ENCODE assay signal across 10 cellular contexts in the genomic region with DNA sequence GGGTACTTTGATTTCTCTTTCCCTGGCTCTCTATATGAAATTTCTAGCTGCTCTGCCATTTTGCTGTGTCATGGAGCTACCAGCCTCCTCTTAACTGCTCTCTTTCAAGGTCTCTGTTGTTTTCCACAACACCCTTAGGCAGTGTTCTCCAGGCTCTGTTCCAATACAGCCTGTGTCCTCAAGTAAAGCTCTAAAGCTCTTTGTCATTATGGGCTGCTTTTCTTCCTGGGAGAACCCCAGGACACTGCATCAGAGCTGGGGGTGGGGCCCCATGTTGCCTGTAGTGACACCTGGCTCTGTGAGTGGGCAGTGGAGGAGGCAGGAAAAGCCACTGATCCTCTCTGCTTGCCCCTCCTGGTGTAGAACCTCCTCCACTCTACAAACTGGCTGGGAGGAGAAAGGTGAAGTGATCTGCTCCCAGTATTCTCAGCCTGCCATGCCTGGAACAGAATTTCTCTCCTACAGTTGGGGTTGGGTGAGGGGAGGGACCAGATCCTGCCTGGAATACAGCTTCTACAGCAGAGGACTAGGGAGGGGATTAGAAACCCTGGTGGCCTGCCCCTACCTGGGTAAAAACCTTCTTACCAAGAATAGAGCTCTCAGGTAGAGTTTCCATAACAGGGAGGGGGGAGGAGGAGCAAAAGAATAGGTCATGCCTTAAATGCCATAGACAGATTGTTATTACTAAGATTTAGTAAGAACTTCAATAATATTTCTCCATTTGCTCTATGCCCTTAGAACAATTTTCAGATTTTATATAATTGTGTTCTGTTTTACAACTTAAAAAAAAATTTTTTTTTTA. TPM values are rescaled to one million over a fixed set of nuclear protein-coding genes. Genes with fewer than 3 reads are reported as not detected.
DNase-seq lines count a peak whose midpoint lies in the region; ATAC-seq, FAIRE-seq and TF ChIP-seq lines count a peak whose summit lies in the region.
"Had no signal": no experiment of that assay in that cellular context is flagged by ENCODE, and none has a peak within 500 bp of the region (broad histone marks: within the 10 kb centered on the region; RNA-seq: fewer than 3 reads in every experiment).

No MANE protein-coding gene starts in this region.

- H3K9me3 ChIP-seq in K562 (replicated peaks; ENCODE audit: control insufficient read depth, insufficient read depth, low read depth, low read length), result no peaks in the 10 kb centered on the region

- H3K9me1 ChIP-seq in K562 (ENCODE audit: control insufficient read depth, insufficient read depth, low read length), result no peaks in the 10 kb centered on the region

- BruUV-seq in K562 (replicated peaks; lab: Mats Ljungman, UMichigan), result no TSS peak

- ATAC-seq in K562, result peak; percentile 83

- peak; percentile 32 for FAIRE-seq in K562 (lab: Jason Lieb, UNC)

- no peaks in the 10 kb centered on the region for H3K79me2 ChIP-seq in K562 (ENCODE audit: control insufficient read depth, insufficient read depth, low read length)

- intact Hi-C loops in K562 (cut with micrococcal nuclease), result loop anchor here (5.0 kb wide), 1 partner anchor 82 kb away; no protein-coding TSS in a partner anchor

- no peaks in the 10 kb centered on the region for H3K27me3 ChIP-seq in K562 (ENCODE audit: control insufficient read depth in 2 of 2, insufficient read depth in 2 of 2, low read length in 2 of 2)

- no peak for TF ChIP-seq POLR2A in K562 (conservative IDR thresholded peaks at IDR 0.05)

- H3K9ac ChIP-seq in K562 (ENCODE audit: insufficient read depth in 1 of 2, low read depth in 2 of 2, low read length in 2 of 2), result peak overlapping the region in 1 of 2 experiments; percentile 57; a peak in 1 of 4 replicates

- no peaks in the 10 kb centered on the region for H3K36me3 ChIP-seq in K562 (ENCODE audit: control insufficient read depth, insufficient read depth, low read length)

- CTCF ChIA-PET in K562 (lab: Yijun Ruan, JAX; ENCODE audit: low intra/inter-chr PET ratio), result no interaction called here

- peak overlapping the region; percentile 15; the same call in 1 of the 2 replicates for H3K4me2 ChIP-seq in K562 (ENCODE audit: insufficient read depth, low read length)

- H3K27ac ChIP-seq in K562 (ENCODE audit: extremely low read depth, low read depth, low read length), result peak overlapping the region; percentile 46; the same call in 2 of the 3 replicates

- peak; percentile 88 for DNase-seq in DMS53 treated with DMSO at 0.1 percent for 48 hours (lab: John Stamatoyannopoulos, UW; ENCODE audit: unreplicated experiment)
- peak; percentile 9 for DNase-seq in NCI-H1105 treated with DMSO at 0.1 percent for 48 hours (lab: John Stamatoyannopoulos, UW)
- DNase-seq in K562 (ENCODE audit: extremely low read depth in 1 of 4, low spot score in 3 of 4), result peak; percentile 41 to 70 (median 57)
- peak; percentile 33 for DNase-seq in left kidney (ENCODE audit: low read depth, low spot score)
- DNase-seq in NCI-H1092 treated with DMSO at 0.1 percent for 48 hours (lab: John Stamatoyannopoulos, UW), result no peak
- no peak for DNase-seq in cerebellar cortex (ENCODE audit: low spot score)
- no peak for DNase-seq in AG08396 (ENCODE audit: low spot score)
- DNase-seq in stimulated activated CD4-positive, alpha-beta T cell treated with anti-CD3 and anti-CD28 coated beads, Interleukin-4, amount 100 ng/mL, for 24 hours, result no peak
- DNase-seq: activated CD4-positive, alpha-beta T cell treated with anti-CD3 and anti-CD28 coated beads, Interleukin-2, amount 10 ng/mL, durations not matched to agents 7 days and 5 days; IMR-90 had no signal

- H3K4me1 ChIP-seq in K562 (replicated peaks in 1 of 2; ENCODE audit: control insufficient read depth in 2 of 2, insufficient read depth in 2 of 2, low read length in 2 of 2), result peaks cover 0 to 11% of the 10 kb centered on the region in 2 experiments; a peak in 4 of 5 replicates

- H3K4me3 ChIP-seq in K562, result no peak overlapping the region

- no peak for TF ChIP-seq RAD21 in K562 (CRISPR knock-in tag; conservative IDR thresholded peaks at IDR 0.05 in 1 of 2, IDR thresholded peaks at IDR 0.05 in 1 of 2)

- TF ChIP-seq EP300 in K562 (IDR thresholded peaks at IDR 0.05; ENCODE audit: low read length), result no peak

- no peaks in the 10 kb centered on the region for H4K20me1 ChIP-seq in K562 (replicated peaks; ENCODE audit: control insufficient read depth, insufficient read depth, low read length)

- POLR2A ChIA-PET in K562 (lab: Yijun Ruan, JAX), result interaction anchor here (0.7 to 1.1 kb wide), 2 partner anchors 18 to 700 kb away, joined by 3 read pairs; no protein-coding TSS in a partner anchor

- no peak for TF ChIP-seq CTCF in K562 (IDR thresholded peaks at IDR 0.05 in 2 of 3, conservative IDR thresholded peaks at IDR 0.05 in 1 of 3; ENCODE audit: insufficient read depth in 2 of 3, low read depth in 1 of 3, low read length in 3 of 3)

- H2AFZ ChIP-seq in K562 (ENCODE audit: low read depth, low read length), result peak overlapping the region; percentile 91

- in situ Hi-C loops in K562 (cut with MboI), result no loop called here

TF ChIP-seq in K562, 482 proteins besides CTCF, POLR2A, EP300 and RAD21 (continues in another document):
- TF ChIP-seq ILF3 (IDR thresholded peaks at IDR 0.05; ENCODE audit: borderline replicate concordance), result 0 out of 2 replicates have a peak, but pooled peaks have one; percentile 11
- 0 out of 2 replicates have a peak, but pooled peaks have one; percentile 25 for TF ChIP-seq EHMT2 (IDR thresholded peaks at IDR 0.05)
- no peak for TF ChIP-seq GTF2E2 (tag; IDR thresholded peaks at IDR 0.05)
- TF ChIP-seq, protein P1, sequence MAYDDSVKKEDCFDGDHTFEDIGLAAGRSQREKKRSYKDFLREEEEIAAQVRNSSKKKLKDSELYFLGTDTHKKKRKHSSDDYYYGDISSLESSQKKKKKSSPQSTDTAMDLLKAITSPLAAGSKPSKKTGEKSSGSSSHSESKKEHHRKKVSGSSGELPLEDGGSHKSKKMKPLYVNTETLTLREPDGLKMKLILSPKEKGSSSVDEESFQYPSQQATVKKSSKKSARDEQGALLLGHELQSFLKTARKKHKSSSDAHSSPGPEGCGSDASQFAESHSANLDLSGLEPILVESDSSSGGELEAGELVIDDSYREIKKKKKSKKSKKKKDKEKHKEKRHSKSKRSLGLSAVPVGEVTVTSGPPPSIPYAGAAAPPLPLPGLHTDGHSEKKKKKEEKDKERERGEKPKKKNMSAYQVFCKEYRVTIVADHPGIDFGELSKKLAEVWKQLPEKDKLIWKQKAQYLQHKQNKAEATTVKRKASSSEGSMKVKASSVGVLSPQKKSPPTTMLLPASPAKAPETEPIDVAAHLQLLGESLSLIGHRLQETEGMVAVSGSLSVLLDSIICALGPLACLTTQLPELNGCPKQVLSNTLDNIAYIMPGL (CRISPR knock-in tag; IDR thresholded peaks at IDR 0.05), result no peak
- peak; percentile 48; the same call in 1 of the 2 replicates for TF ChIP-seq MAFK (IDR thresholded peaks at IDR 0.05; ENCODE audit: low read length)
- 0 out of 2 replicates have a peak, but pooled peaks have one; percentile 35 for TF ChIP-seq BACH1 (tag; IDR thresholded peaks at IDR 0.05)
- TF ChIP-seq IFI16 (CRISPR knock-in tag; IDR thresholded peaks at IDR 0.05), result no peak
- no peak for TF ChIP-seq MIER1 (IDR thresholded peaks at IDR 0.05; ENCODE audit: low read depth)
- no peak for TF ChIP-seq POLR2B (IDR thresholded peaks at IDR 0.05; ENCODE audit: low read depth, partially characterized antibody)
- peak; percentile 33; the same call in 1 of the 2 replicates for TF ChIP-seq RFX1 (IDR thresholded peaks at IDR 0.05)
- TF ChIP-seq RCOR1 (IDR thresholded peaks at IDR 0.05; ENCODE audit: borderline replicate concordance in 1 of 2, low read depth in 2 of 2, low read length in 2 of 2), result 0 out of 4 replicates have a peak, but pooled peaks of 1 of the 2 experiments have one; percentile 14
- 0 out of 2 replicates have a peak, but pooled peaks have one; percentile 21 for TF ChIP-seq EGR1 (conservative IDR thresholded peaks at IDR 0.05)

RNA-seq across cellular contexts. Expression of a gene that starts 33.7 kb away (rescaled TPM):
- total RNA-seq in K562 (2011; cell fraction: chromatin; rRNA removed; ENCODE audit: low replicate concordance), result 1.5 and 3.2 TPM in 2 replicates
- total RNA-seq in K562 (2011; cell fraction: nucleolus; rRNA removed), result 1.3 and 3.2 TPM in 2 replicates
- total RNA-seq in K562 (2011; cell fraction: nucleoplasm; rRNA removed), result 2.9 and 3.9 TPM in 2 replicates
- 0.20 and 0.23 TPM in 2 replicates for total RNA-seq in K562 (2014; rRNA removed)
- 0.19 and 0.25 TPM in 2 replicates for total RNA-seq in K562 (2014; rRNA removed; fragmentation: Illumina TruSeq; extraction: Trizol)
- total RNA-seq in K562 (2015; rRNA removed; fragmentation: Illumina TruSeq; extraction: Trizol), result not detected in 2 replicates
- total RNA-seq in K562 (2021), result 0.27 and 0.76 TPM in 2 replicates
- polyA plus RNA-seq in K562 (2011; rRNA removed), result 1.2 and 1.5 TPM in 2 replicates
- polyA plus RNA-seq in K562 (2011; cell fraction: cytosol; rRNA removed), result 1.6 and 1.7 TPM in 2 replicates
- 1.3 and 1.6 TPM in 2 replicates for polyA plus RNA-seq in K562 (2011; cell fraction: nucleus; rRNA removed)
- 0.16 and 0.30 TPM in 2 replicates for polyA plus RNA-seq in K562 (2012)
- polyA plus RNA-seq in K562 (2014; fragmentation: Illumina TruSeq; extraction: Trizol), result 0.21 and 0.42 TPM in 2 replicates
- under 1 TPM in 1 of 2 experiments, not detected in 1; 0.03 TPM for polyA plus RNA-seq in K562 (2014; fragmentation: Nextera tagmentation; extraction: Ambion mirVana)
- 0.19 TPM in 1 of 2 replicates, not detected in the other for polyA plus RNA-seq in K562 (2014; rRNA removed)
- 1.1 and 1.6 TPM in 2 replicates for polyA minus RNA-seq in K562 (2011; rRNA and poly(A)+ RNA removed)
- 1.2 and 1.3 TPM in 2 replicates for polyA minus RNA-seq in K562 (2011; cell fraction: cytosol; rRNA and poly(A)+ RNA removed)
- polyA minus RNA-seq in K562 (2011; cell fraction: nucleus; rRNA and poly(A)+ RNA removed), result 0.54 and 1.2 TPM in 2 replicates

RNA-seq across cellular contexts. Expression of a gene that starts 55.9 kb away (rescaled TPM):
- 125 and 155 TPM in 2 replicates for total RNA-seq in K562 (2011; cell fraction: chromatin; rRNA removed; ENCODE audit: low replicate concordance)
- 66.7 and 71.2 TPM in 2 replicates for total RNA-seq in K562 (2011; cell fraction: nucleolus; rRNA removed)
- 79.6 and 84.8 TPM in 2 replicates for total RNA-seq in K562 (2011; cell fraction: nucleoplasm; rRNA removed)
- total RNA-seq in K562 (2014; rRNA removed) (97.4 and 108 TPM in 2 replicates), K562 (2014; rRNA removed; fragmentation: Illumina TruSeq; extraction: Trizol) (110 and 113 TPM in 2 replicates), K562 (2015; rRNA removed; fragmentation: Illumina TruSeq; extraction: Trizol) (112 and 120 TPM in 2 replicates), K562 (2021) (111 and 118 TPM in 2 replicates)
- polyA plus RNA-seq in K562 (2011; rRNA removed) (92.3 and 125 TPM in 2 replicates), K562 (2014; fragmentation: Illumina TruSeq; extraction: Trizol) (123 and 124 TPM in 2 replicates), K562 (2014; fragmentation: Nextera tagmentation; extraction: Ambion mirVana) (10 to 100 TPM; 35.8 to 46.0 TPM), K562 (2014; rRNA removed) (87.2 and 93.9 TPM in 2 replicates)
- polyA plus RNA-seq in K562 (2011; cell fraction: cytosol; rRNA removed), result 91.4 and 102 TPM in 2 replicates
- 131 and 151 TPM in 2 replicates for polyA plus RNA-seq in K562 (2011; cell fraction: nucleus; rRNA removed)
- polyA plus RNA-seq in K562 (2012), result 89.9 and 94.1 TPM in 2 replicates
- polyA minus RNA-seq in K562 (2011; rRNA and poly(A)+ RNA removed), result 177 and 236 TPM in 2 replicates
- 67.4 and 93.8 TPM in 2 replicates for polyA minus RNA-seq in K562 (2011; cell fraction: cytosol; rRNA and poly(A)+ RNA removed)
- polyA minus RNA-seq in K562 (2011; cell fraction: nucleus; rRNA and poly(A)+ RNA removed), result 61.0 and 114 TPM in 2 replicates

Comparison
In these comparisons a context has a peak if more than half of its experiments do, and no peak if none do; other contexts are left out.
1. DNase-seq: peak in DMS53 treated with DMSO at 0.1 percent for 48 hours (single experiment), NCI-H1105 treated with DMSO at 0.1 percent for 48 hours (single experiment), K562 (4 of 4) and left kidney (single experiment); none in NCI-H1092 treated with DMSO at 0.1 percent for 48 hours (single experiment), cerebellar cortex (single experiment), AG08396 (single experiment) and stimulated activated CD4-positive, alpha-beta T cell treated with anti-CD3 and anti-CD28 coated beads, Interleukin-4, amount 100 ng/mL, for 24 hours (single experiment).